1 cellular context compared by ENCODE assay signal in the genomic region with DNA sequence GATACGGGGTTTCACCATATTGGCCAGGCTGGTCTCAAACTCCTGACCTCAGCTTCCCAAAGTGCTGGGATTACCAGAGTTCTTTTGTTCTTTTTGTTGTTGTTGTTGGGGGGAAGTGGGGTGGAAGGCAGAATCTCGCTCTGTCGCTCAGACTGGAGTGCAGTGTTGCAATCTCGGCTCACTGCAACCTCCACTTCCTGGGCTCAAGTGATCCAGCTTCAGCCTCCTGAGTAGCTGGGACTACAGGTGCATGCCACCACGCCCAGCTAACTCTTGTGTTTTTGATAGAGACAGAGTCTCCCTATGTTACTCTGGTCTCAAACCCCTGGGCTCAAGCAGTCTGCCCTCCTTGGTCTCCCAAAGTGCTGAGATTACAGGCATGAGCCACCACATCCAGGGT.
A peak's percentile ranks its signal among the peaks of the same experiment; 100 is the strongest.
TF ChIP-seq lines count a peak whose summit lies in the region.

No MANE protein-coding gene starts in this region.

TF ChIP-seq in Ishikawa, 13 proteins besides CTCF, POLR2A, EP300 and RAD21:
- TF ChIP-seq CEBPB (IDR thresholded peaks at IDR 0.05) = 0 out of 2 replicates have a peak, but pooled peaks have one; percentile 29
